ENCODE assay signal across 9 cellular contexts in genomic region chr19:52922841-52923781, GRCh38. TPM values are rescaled to one million over a fixed set of nuclear protein-coding genes. Genes with fewer than 3 reads are reported as not detected.
DNase-seq lines count a peak whose midpoint lies in the region; ATAC-seq, FAIRE-seq and TF ChIP-seq lines count a peak whose summit lies in the region.
"Had no signal": no experiment of that assay in that cellular context is flagged by ENCODE, and none has a peak within 500 bp of the region (broad histone marks: within the 10 kb centered on the region; RNA-seq: fewer than 3 reads in every experiment).

Gene ZNF888, minus strand, starts transcription at chr19:52923428. Its CDS starts 5,555 bp downstream, at chr19:52917873.

- H3K9me3 ChIP-seq in Peyer's patch (peaks cover 0 to 4% (median 0%) of the 10 kb centered on the region in 4 donors), fibroblast of lung (ENCODE audit: control insufficient read depth, insufficient read depth, low read depth, low read length) (no peaks in the 10 kb centered on the region)

- peak within 1 kb of the TSS; percentile 92 for H3K27ac Mint-ChIP-seq in activated T-helper 17 cell treated with anti-CD3 and anti-CD28 coated beads, Interleukin-2, amount 50 U/mL, for 72 hours
- peak within 1 kb of the TSS; percentile 57 to 80 for H3K27ac Mint-ChIP-seq in natural killer cell
- peak within 1 kb of the TSS; percentile 82 for H3K27ac Mint-ChIP-seq in stimulated activated naive B cell treated with anti-CD40 and anti-IgM and Interleukin-4, amounts not matched to agents 10 μg/mL and 1 μg/mL and 100 μg/mL, for 72 hours

- peak within 1 kb of the TSS; percentile 55 to 73 (median 66) for H3K4me3 ChIP-seq in Peyer's patch
- peak within 1 kb of the TSS; percentile 52 to 77 (median 66) for H3K4me3 ChIP-seq in fibroblast of lung (replicated peaks in 1 of 4; ENCODE audit: control extremely low read depth in 1 of 4, insufficient read depth in 1 of 4, low read depth in 3 of 4, low read length in 4 of 4)

- H3K4me3 Mint-ChIP-seq in activated T-helper 17 cell treated with anti-CD3 and anti-CD28 coated beads, Interleukin-2, amount 50 U/mL, for 72 hours, result peak within 1 kb of the TSS; percentile 73
- peak within 1 kb of the TSS; percentile 89 for H3K4me3 Mint-ChIP-seq in natural killer cell
- peak within 1 kb of the TSS; percentile 84 to 85 for H3K4me3 Mint-ChIP-seq in stimulated activated naive B cell treated with anti-CD40 and anti-IgM and Interleukin-4, amounts not matched to agents 10 μg/mL and 1 μg/mL and 100 μg/mL, for 72 hours

- H2AFZ ChIP-seq in fibroblast of lung (ENCODE audit: low read length), result peak within 1 kb of the TSS; percentile 70

- no peaks in the 10 kb centered on the region for H3K27me3 ChIP-seq in Peyer's patch
- no peaks in the 10 kb centered on the region for H3K27me3 ChIP-seq in fibroblast of lung (ENCODE audit: control insufficient read depth, insufficient read depth, low read length)

- TF ChIP-seq POLR2A in Peyer's patch (IDR thresholded peaks at IDR 0.05), result peak; percentile 47 to 70

- no peaks in the 10 kb centered on the region for H3K27me3 Mint-ChIP-seq in activated T-helper 17 cell treated with anti-CD3 and anti-CD28 coated beads, Interleukin-2, amount 50 U/mL, for 72 hours
- H3K27me3 Mint-ChIP-seq in natural killer cell (ENCODE audit: low read depth in 2 of 2), result no peaks in the 10 kb centered on the region
- H3K27me3 Mint-ChIP-seq in stimulated activated naive B cell treated with anti-CD40 and anti-IgM and Interleukin-4, amounts not matched to agents 10 μg/mL and 1 μg/mL and 100 μg/mL, for 72 hours, result no peaks in the 10 kb centered on the region

- no peaks in the 10 kb centered on the region for H3K79me2 ChIP-seq in fibroblast of lung (ENCODE audit: control insufficient read depth, insufficient read depth, low read length)

- no peaks in the 10 kb centered on the region for H4K20me1 ChIP-seq in fibroblast of lung (ENCODE audit: control insufficient read depth, extremely low read depth, insufficient read depth, low read length)

- intact Hi-C loops in natural killer cell (cut with micrococcal nuclease), result loop anchor here (1.0 to 2.0 kb wide), 2 partner anchors 19 to 26 kb away; partner anchors contain the start of gene ZNF320

- peak within 1 kb of the TSS; percentile 56 for H3K9ac ChIP-seq in fibroblast of lung (ENCODE audit: insufficient read depth, low read length)

- FAIRE-seq in HTR-8/SVneo (lab: Jason Lieb, UNC), result no peak
- FAIRE-seq: colon had no signal

- no peaks in the 10 kb centered on the region for H3K9me3 Mint-ChIP-seq in activated T-helper 17 cell treated with anti-CD3 and anti-CD28 coated beads, Interleukin-2, amount 50 U/mL, for 72 hours
- no peaks in the 10 kb centered on the region for H3K9me3 Mint-ChIP-seq in natural killer cell
- H3K9me3 Mint-ChIP-seq in stimulated activated naive B cell treated with anti-CD40 and anti-IgM and Interleukin-4, amounts not matched to agents 10 μg/mL and 1 μg/mL and 100 μg/mL, for 72 hours, result no peaks in the 10 kb centered on the region

- H3K36me3 ChIP-seq in Peyer's patch (peaks cover 0 to 9% (median 0%) of the 10 kb centered on the region in 3 donors), fibroblast of lung (ENCODE audit: control insufficient read depth, insufficient read depth, low read length) (no peaks in the 10 kb centered on the region)

- peak within 1 kb of the TSS; percentile 68 for H3K4me2 ChIP-seq in fibroblast of lung (ENCODE audit: extremely low read depth, insufficient read depth, low read length)

- H3K27ac ChIP-seq in Peyer's patch, result peak within 1 kb of the TSS; percentile 71 to 94 (median 88)
- peak within 1 kb of the TSS; percentile 70 for H3K27ac ChIP-seq in fibroblast of lung (ENCODE audit: insufficient read depth, low read length)

- peaks cover 21% of the 10 kb centered on the region for H3K36me3 Mint-ChIP-seq in activated T-helper 17 cell treated with anti-CD3 and anti-CD28 coated beads, Interleukin-2, amount 50 U/mL, for 72 hours (ENCODE audit: low read depth)
- H3K36me3 Mint-ChIP-seq in natural killer cell, result no peaks in the 10 kb centered on the region
- H3K36me3 Mint-ChIP-seq in stimulated activated naive B cell treated with anti-CD40 and anti-IgM and Interleukin-4, amounts not matched to agents 10 μg/mL and 1 μg/mL and 100 μg/mL, for 72 hours, result peaks cover under 1 to 18% of the 10 kb centered on the region in 2 donors

- peak; percentile 76 for DNase-seq in CMK (ENCODE audit: low read depth)
- DNase-seq in GM20000 (ENCODE audit: low spot score), result peak; percentile 89
- peak; percentile 72 for DNase-seq in HTR-8/SVneo (ENCODE audit: insufficient read length, low spot score)
- DNase-seq in Peyer's patch, result peak; percentile 92 to 96 (median 96)
- DNase-seq in fibroblast of lung (ENCODE audit: low read depth in 2 of 2), result peak; percentile 74 to 82
- peak; percentile 84 for DNase-seq in natural killer cell
- peak; percentile 78 for DNase-seq in stimulated activated naive B cell treated with anti-CD40 and anti-IgM and Interleukin-4, amounts not matched to agents 10 μg/mL and 1 μg/mL and 100 μg/mL, for 72 hours

- H3K4me1 Mint-ChIP-seq in activated T-helper 17 cell treated with anti-CD3 and anti-CD28 coated beads, Interleukin-2, amount 50 U/mL, for 72 hours, result peaks cover 11% of the 10 kb centered on the region
- H3K4me1 Mint-ChIP-seq in natural killer cell, result peaks cover 16 to 29% of the 10 kb centered on the region in 2 donors
- peaks cover 19 to 31% of the 10 kb centered on the region in 2 donors for H3K4me1 Mint-ChIP-seq in stimulated activated naive B cell treated with anti-CD40 and anti-IgM and Interleukin-4, amounts not matched to agents 10 μg/mL and 1 μg/mL and 100 μg/mL, for 72 hours

- H3K4me1 ChIP-seq in Peyer's patch (no peaks in the 10 kb centered on the region), fibroblast of lung (ENCODE audit: control insufficient read depth, extremely low read depth, insufficient read depth, low read length) (peaks cover 2% of the 10 kb centered on the region)

- TF ChIP-seq CTCF in GM20000 (IDR thresholded peaks at IDR 0.05; ENCODE audit: extremely low read depth, missing control alignments), result no peak
- no peak for TF ChIP-seq CTCF in Peyer's patch (IDR thresholded peaks at IDR 0.05)
- TF ChIP-seq CTCF in fibroblast of lung (conservative IDR thresholded peaks at IDR 0.05 in 1 of 2, IDR thresholded peaks at IDR 0.05 in 1 of 2; ENCODE audit: low read depth in 1 of 2, low read length in 2 of 2), result no peak
- no peak for TF ChIP-seq CTCF in natural killer cell (IDR thresholded peaks at IDR 0.05)

- ATAC-seq in activated T-helper 17 cell treated with anti-CD3 and anti-CD28 coated beads, Interleukin-2, amount 50 U/mL, for 72 hours (replicated peaks), result peak; percentile 100
- peak; percentile 100 for ATAC-seq in natural killer cell
- peak; percentile 99 for ATAC-seq in stimulated activated naive B cell treated with anti-CD40 and anti-IgM and Interleukin-4, amounts not matched to agents 10 μg/mL and 1 μg/mL and 100 μg/mL, for 72 hours (replicated peaks)

RNA-seq across cellular contexts. Expression of gene ZNF888, which starts in this region (rescaled TPM):
- total RNA-seq in Peyer's patch, result 1 to 10 TPM; 1.3 to 6.6 (median 5.3) TPM
- total RNA-seq in activated T-helper 17 cell treated with anti-CD3 and anti-CD28 coated beads, Interleukin-2, amount 50 U/mL, for 72 hours, result 1 to 10 TPM; 3.3 to 8.0 TPM
- 2.6 and 4.3 TPM in 2 replicates for total RNA-seq in fibroblast of lung
- polyA plus RNA-seq in fibroblast of lung, result 1.6 and 2.4 TPM in 2 replicates
- 1.8 and 2.4 TPM in 2 replicates for polyA plus RNA-seq in fibroblast of lung (2012)
- polyA minus RNA-seq in fibroblast of lung (ENCODE audit: low replicate concordance), result 1.1 TPM in 1 of 2 replicates, not detected in the other
- 10 to 100 TPM in 1 of 3 donors, 1 to 10 TPM in 2; 5.1 to 13.5 (median 8.0) TPM for total RNA-seq in natural killer cell

Comparison
In these comparisons a context has a peak if more than half of its experiments do, and no peak if none do; other contexts are left out.
1. Peak in every context shown above with its lines: DNase-seq, ATAC-seq, H3K4me3 ChIP-seq and H3K27ac ChIP-seq.